Comparison of ENCODE assay signal across 17 cellular contexts in the genomic region with DNA sequence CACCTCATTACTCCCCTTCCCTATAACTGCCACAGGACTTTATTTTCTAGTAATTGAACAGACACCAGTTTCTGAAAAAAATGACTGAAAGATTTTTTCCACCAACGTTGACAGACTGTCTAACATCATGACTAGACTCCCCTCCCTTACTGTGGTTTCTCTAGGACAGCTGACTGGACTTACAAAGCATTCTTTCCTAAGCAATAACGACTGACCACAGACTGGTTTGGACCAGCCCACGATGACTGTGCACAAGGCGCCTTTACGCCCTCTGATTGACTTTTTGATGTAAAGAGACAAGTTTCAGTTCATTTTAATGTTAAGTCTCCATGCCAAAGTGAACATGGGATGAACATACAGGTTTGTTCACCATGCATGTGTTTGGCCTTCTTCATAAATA. TPM values are rescaled to one million over a fixed set of nuclear protein-coding genes. Genes with fewer than 3 reads are reported as not detected.
DNase-seq lines count a peak whose midpoint lies in the region; ATAC-seq and TF ChIP-seq lines count a peak whose summit lies in the region.
"Had no signal": no experiment of that assay in that cellular context is flagged by ENCODE, and none has a peak within 500 bp of the region (broad histone marks: within the 10 kb centered on the region; RNA-seq: fewer than 3 reads in every experiment).

No MANE protein-coding gene starts in this region.

- H3K27ac Mint-ChIP-seq in GM23338 (no peak overlapping the region), T-cell (no peak overlapping the region)
- H3K27ac Mint-ChIP-seq: activated CD4-positive, alpha-beta T cell treated with anti-CD3 and anti-CD28 coated beads, Interleukin-2, amount 10 ng/mL, durations not matched to agents 24 days and 14 days; activated naive CD8-positive, alpha-beta T cell treated with anti-CD3 and anti-CD28 coated beads, Interleukin-2, amount 10 ng/mL, durations not matched to agents 7 days and 5 days; stimulated activated naive CD8-positive, alpha-beta T cell treated with anti-CD3 and anti-CD28 coated beads, Interleukin-15, Interleukin-2, amounts not matched to agents 100 ng/mL and 50 ng/mL, for 24 hours had no signal

- H3K36me3 ChIP-seq in GM23338 (ENCODE audit: insufficient read depth) = no peaks in the 10 kb centered on the region
- H3K36me3 ChIP-seq in mesenchymal stem cell (ENCODE audit: control insufficient read depth in 1 of 2, insufficient read depth in 2 of 2, low read depth in 1 of 2, low read length in 2 of 2) = no peaks in the 10 kb centered on the region
- H3K36me3 ChIP-seq: lower lobe of right lung had no signal

- H3K18ac ChIP-seq in mesenchymal stem cell (ENCODE audit: low read depth in 1 of 2, low read length in 2 of 2) = no peak overlapping the region

- H3K27me3 Mint-ChIP-seq in GM23338 (ENCODE audit: insufficient read depth, low read depth, poor library complexity) (no peaks in the 10 kb centered on the region), T-cell (no peaks in the 10 kb centered on the region)
- H3K27me3 Mint-ChIP-seq: activated CD4-positive, alpha-beta T cell treated with anti-CD3 and anti-CD28 coated beads, Interleukin-2, amount 10 ng/mL, durations not matched to agents 24 days and 14 days; activated naive CD8-positive, alpha-beta T cell treated with anti-CD3 and anti-CD28 coated beads, Interleukin-2, amount 10 ng/mL, durations not matched to agents 7 days and 5 days; stimulated activated naive CD8-positive, alpha-beta T cell treated with anti-CD3 and anti-CD28 coated beads, Interleukin-15, Interleukin-2, amounts not matched to agents 100 ng/mL and 50 ng/mL, for 24 hours had no signal

- TF ChIP-seq CTCF in GM23338 (conservative IDR thresholded peaks at IDR 0.05; ENCODE audit: low read depth in 2 of 2) = no peak
- TF ChIP-seq CTCF in epithelial cell of esophagus (IDR thresholded peaks at IDR 0.05; ENCODE audit: insufficient read depth, low read depth, low read length, missing control alignments) = no peak

- no peak overlapping the region for H2BK15ac ChIP-seq in mesenchymal stem cell (ENCODE audit: low read depth, poor library complexity, severe bottlenecking)

- H3K4me3 Mint-ChIP-seq in GM23338 = no peak overlapping the region
- no peak overlapping the region for H3K4me3 Mint-ChIP-seq in T-cell
- H3K4me3 Mint-ChIP-seq: activated CD4-positive, alpha-beta T cell treated with anti-CD3 and anti-CD28 coated beads, Interleukin-2, amount 10 ng/mL, durations not matched to agents 24 days and 14 days; activated naive CD8-positive, alpha-beta T cell treated with anti-CD3 and anti-CD28 coated beads, Interleukin-2, amount 10 ng/mL, durations not matched to agents 7 days and 5 days; stimulated activated naive CD8-positive, alpha-beta T cell treated with anti-CD3 and anti-CD28 coated beads, Interleukin-15, Interleukin-2, amounts not matched to agents 100 ng/mL and 50 ng/mL, for 24 hours had no signal

- H2AFZ ChIP-seq in GM23338 (peak overlapping the region; percentile 69; the same call in 1 of the 2 replicates), mesenchymal stem cell (ENCODE audit: low read depth, low read length) (no peak overlapping the region)

- no peak for ATAC-seq in GM23338
- ATAC-seq in T-cell (replicated peaks in 1 of 4) = no peak
- no peak for ATAC-seq in GM21576 (IDR thresholded peaks at IDR 0.05; ENCODE audit: unreplicated experiment)
- ATAC-seq: lower lobe of right lung had no signal

- POLR2A ChIA-PET in T-cell (lab: Charles Lee) = no interaction called here

- H3K9me3 Mint-ChIP-seq in GM23338 (no peaks in the 10 kb centered on the region), T-cell (no peaks in the 10 kb centered on the region)
- H3K9me3 Mint-ChIP-seq: activated CD4-positive, alpha-beta T cell treated with anti-CD3 and anti-CD28 coated beads, Interleukin-2, amount 10 ng/mL, durations not matched to agents 24 days and 14 days; activated naive CD8-positive, alpha-beta T cell treated with anti-CD3 and anti-CD28 coated beads, Interleukin-2, amount 10 ng/mL, durations not matched to agents 7 days and 5 days; stimulated activated naive CD8-positive, alpha-beta T cell treated with anti-CD3 and anti-CD28 coated beads, Interleukin-15, Interleukin-2, amounts not matched to agents 100 ng/mL and 50 ng/mL, for 24 hours had no signal

- H3K27ac ChIP-seq in GM23338 (ENCODE audit: low read depth) = no peak overlapping the region
- H3K27ac ChIP-seq in mesenchymal stem cell (ENCODE audit: low read length, poor library complexity, severe bottlenecking) = peak overlapping the region; percentile 69
- H3K27ac ChIP-seq: lower lobe of right lung had no signal

- H2BK5ac ChIP-seq in mesenchymal stem cell (ENCODE audit: low read depth, low read length, poor library complexity, severe bottlenecking) = no peak overlapping the region

- H3K9ac ChIP-seq in mesenchymal stem cell (ENCODE audit: low read length) = no peak overlapping the region

- H3K4ac ChIP-seq in mesenchymal stem cell (ENCODE audit: low read depth in 1 of 2, low read length in 2 of 2) = no peak overlapping the region

- no peak overlapping the region for H2BK120ac ChIP-seq in mesenchymal stem cell (ENCODE audit: low read depth, low read length)

- no peaks in the 10 kb centered on the region for H3K79me1 ChIP-seq in mesenchymal stem cell (replicated peaks; ENCODE audit: low read length, poor library complexity, severe bottlenecking)

- CTCF ChIA-PET in T-cell (lab: Charles Lee) = no interaction called here

- H4K8ac ChIP-seq in mesenchymal stem cell (ENCODE audit: low read length) = no peak overlapping the region

- WGBS in mesenchymal stem cell = 62% methylated on average over 5 of the region's 5 CpGs

- no peak overlapping the region for H3K14ac ChIP-seq in mesenchymal stem cell (ENCODE audit: low read length in 2 of 2)

- H3K4me1 Mint-ChIP-seq in GM23338 (no peaks in the 10 kb centered on the region), T-cell (no peaks in the 10 kb centered on the region)
- H3K4me1 Mint-ChIP-seq: activated CD4-positive, alpha-beta T cell treated with anti-CD3 and anti-CD28 coated beads, Interleukin-2, amount 10 ng/mL, durations not matched to agents 24 days and 14 days; activated naive CD8-positive, alpha-beta T cell treated with anti-CD3 and anti-CD28 coated beads, Interleukin-2, amount 10 ng/mL, durations not matched to agents 7 days and 5 days had no signal

- H3K27me3 ChIP-seq in GM23338 (ENCODE audit: insufficient read depth) = no peaks in the 10 kb centered on the region
- no peaks in the 10 kb centered on the region for H3K27me3 ChIP-seq in mesenchymal stem cell (ENCODE audit: control insufficient read depth in 1 of 2, insufficient read depth in 1 of 2, low read length in 2 of 2)

- H3K4me3 ChIP-seq in GM23338 = no peak overlapping the region
- no peak overlapping the region for H3K4me3 ChIP-seq in epithelial cell of esophagus (ENCODE audit: low read length)
- H3K4me3 ChIP-seq in mesenchymal stem cell (ENCODE audit: insufficient read depth in 1 of 2, low read depth in 1 of 2, low read length in 2 of 2) = no peak overlapping the region
- H3K4me3 ChIP-seq: lower lobe of right lung had no signal

- H4K20me1 ChIP-seq in GM23338 (replicated peaks; ENCODE audit: insufficient read depth) = no peaks in the 10 kb centered on the region

- DNase-seq in GM23338 (ENCODE audit: low spot score) (no peak), OCI-M1 (lab: John Stamatoyannopoulos, UW) (peak; percentile 96), epithelial cell of esophagus (ENCODE audit: low read depth) (peak; percentile 17), mesenchymal stem cell (peak; percentile 53), T-cell (no peak), ACHN (no peak), putamen (ENCODE audit: low spot score) (no peak)
- DNase-seq: activated CD4-positive, alpha-beta T cell treated with anti-CD3 and anti-CD28 coated beads, Interleukin-2, amount 10 ng/mL, durations not matched to agents 24 days and 14 days; activated naive CD8-positive, alpha-beta T cell treated with anti-CD3 and anti-CD28 coated beads, Interleukin-2, amount 10 ng/mL, durations not matched to agents 7 days and 5 days; activated T-cell treated with anti-CD3 and anti-CD28 coated beads, Interleukin-2, amount 50 U/mL, for 1 hour; lower lobe of right lung; NCI-H1417; nucleus accumbens had no signal

- H4K91ac ChIP-seq in mesenchymal stem cell (ENCODE audit: low read length) = no peak overlapping the region

- H3K4me1 ChIP-seq in GM23338 (ENCODE audit: insufficient read depth) = no peaks in the 10 kb centered on the region
- H3K4me1 ChIP-seq in mesenchymal stem cell (ENCODE audit: control insufficient read depth, insufficient read depth, low read depth, low read length) = peaks cover 2% of the 10 kb centered on the region
- H3K4me1 ChIP-seq: lower lobe of right lung had no signal

- no peaks in the 10 kb centered on the region for H3K79me2 ChIP-seq in GM23338 (replicated peaks; ENCODE audit: insufficient read depth)

- no peak overlapping the region for H3K23ac ChIP-seq in mesenchymal stem cell (ENCODE audit: low read length in 2 of 2)

- H3K4me2 ChIP-seq in GM23338 (no peak overlapping the region), mesenchymal stem cell (ENCODE audit: low read length, poor library complexity, severe bottlenecking) (peak overlapping the region; percentile 38)

- H2AK5ac ChIP-seq in mesenchymal stem cell (ENCODE audit: low read length, severe bottlenecking) = no peak overlapping the region

- H3K9me3 ChIP-seq in mesenchymal stem cell (ENCODE audit: control insufficient read depth, low read length) = no peaks in the 10 kb centered on the region
- H3K9me3 ChIP-seq: lower lobe of right lung had no signal

- H2BK12ac ChIP-seq in mesenchymal stem cell (ENCODE audit: low read length in 2 of 2) = no peak overlapping the region

- H3F3A ChIP-seq in GM23338 (replicated peaks; ENCODE audit: low read depth) = no peaks in the 10 kb centered on the region

- 0 out of 2 replicates have a peak, but pooled peaks cover 2% of the 10 kb centered on the region for H3K9me2 ChIP-seq in GM23338 (ENCODE audit: insufficient read depth)

- H3K36me3 Mint-ChIP-seq in GM23338 (ENCODE audit: low read depth) = no peaks in the 10 kb centered on the region
- no peaks in the 10 kb centered on the region for H3K36me3 Mint-ChIP-seq in T-cell
- H3K36me3 Mint-ChIP-seq: activated naive CD8-positive, alpha-beta T cell treated with anti-CD3 and anti-CD28 coated beads, Interleukin-2, amount 10 ng/mL, durations not matched to agents 7 days and 5 days had no signal

- in situ Hi-C loops in ACHN (cut with HindIII; ENCODE audit: low pct_ligation_motif_present, low pct_unique_long_range_greater_than_20kb, low sequenced_read_pairs) = no loop called here

RNA-seq across cellular contexts. Expression of a gene that starts 50.4 kb away (rescaled TPM):
- not detected in 2 replicates for total RNA-seq in GM23338 (2014; rRNA removed; shearing (Covaris generic))
- not detected in 2 replicates for polyA plus RNA-seq in GM23338 (2016; fragmentation: Nextera tagmentation; extraction: Ambion mirVana)
- polyA plus RNA-seq in mesenchymal stem cell (2013, experiment 1 of 2) = not detected
- not detected for polyA plus RNA-seq in mesenchymal stem cell (2013, experiment 2 of 2)
- total RNA-seq in T-cell = under 1 TPM in 3 of 5 donors, not detected in 2; 0.20 to 0.33 (median 0.28) TPM
- total RNA-seq: activated CD4-positive, alpha-beta T cell treated with anti-CD3 and anti-CD28 coated beads, Interleukin-2, amount 10 ng/mL, durations not matched to agents 24 days and 14 days; activated naive CD8-positive, alpha-beta T cell treated with anti-CD3 and anti-CD28 coated beads, Interleukin-2, amount 10 ng/mL, durations not matched to agents 7 days and 5 days; lower lobe of right lung; RPMI7951; T-helper 1 cell treated with Interleukin-12 subunit alpha and Interleukin-12 subunit beta and Interleukin-4 antibody, amounts not matched to agents 30 ng/mL and 1 ng/mL, for 36 hours had no signal

Comparison
In these comparisons a context has a peak if more than half of its experiments do, and no peak if none do; other contexts are left out.
1. DNase-seq: peak in OCI-M1 (single experiment), epithelial cell of esophagus (single experiment) and mesenchymal stem cell (single experiment); none in GM23338 (single experiment), T-cell (0 of 34), ACHN (single experiment) and putamen (single experiment).